ENCODE assay signal across 15 cellular contexts in the genomic region with DNA sequence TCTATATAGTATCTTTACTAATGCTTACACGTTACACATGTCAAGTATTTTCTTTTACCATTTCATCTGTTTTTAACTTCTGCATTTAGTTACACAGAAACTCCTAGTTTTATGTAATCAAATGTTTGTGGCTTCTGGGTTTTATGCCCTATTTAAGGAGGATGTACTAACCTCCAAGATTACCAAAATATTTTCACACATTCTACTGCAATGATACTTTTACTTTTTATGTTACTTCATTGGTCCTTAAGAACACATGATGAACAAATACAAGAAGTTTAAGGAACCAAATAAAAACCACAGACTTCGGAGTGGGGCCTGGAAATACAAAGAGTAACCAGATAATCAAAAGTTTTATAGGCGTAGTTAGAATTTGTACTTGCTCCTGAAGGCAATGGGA.
"Had no signal": no experiment of that assay in that cellular context is flagged by ENCODE, and none has a peak within 500 bp of the region (broad histone marks: within the 10 kb centered on the region; RNA-seq: fewer than 3 reads in every experiment).

No MANE protein-coding gene starts in this region.

- H3K4me1 ChIP-seq: neural progenitor cell, pancreas, sigmoid colon had no signal

- H3K27ac ChIP-seq: cardiac muscle cell, neural progenitor cell, pancreas, sigmoid colon, thoracic aorta had no signal

- FAIRE-seq: endometrium, islet of Langerhans, pancreas had no signal

- H3K4me2 ChIP-seq: neural progenitor cell had no signal

- H2AFZ ChIP-seq: neural progenitor cell had no signal

- H3K9me3 ChIP-seq: pancreas, sigmoid colon, thoracic aorta had no signal

- DNase-seq: activated CD4-positive, alpha-beta T cell treated with anti-CD3 and anti-CD28 coated beads, Interleukin-2, amount 50 U/mL, for 4 hours; activated naive CD4-positive, alpha-beta T cell treated with anti-CD3 and anti-CD28 coated beads, Interleukin-2, amount 50 U/mL, for 16 hours; mammary epithelial cell; naive B cell; pancreas; sigmoid colon; stimulated activated CD4-positive, alpha-beta T cell treated with anti-CD3 and anti-CD28 coated beads, Interleukin-12 subunit alpha, Interleukin-12 subunit beta, amount 100 ng/mL, for 4 hours; stimulated activated CD4-positive, alpha-beta T cell treated with anti-CD3 and anti-CD28 coated beads, Interleukin-2, amount 100 ng/mL, for 24 hours; T-helper 9 cell had no signal

- H3K27me3 ChIP-seq: cardiac muscle cell, neural progenitor cell, pancreas, sigmoid colon had no signal

- ATAC-seq: activated CD4-positive, CD25-positive, alpha-beta regulatory T cell treated with anti-CD3 and anti-CD28 coated beads, Interleukin-2, amount 50 U/mL, for 24 hours; pancreas had no signal

- H3K4me3 ChIP-seq: cardiac muscle cell, neural progenitor cell, pancreas, sigmoid colon, thoracic aorta had no signal

- H3K9ac ChIP-seq: neural progenitor cell had no signal
